In genomic region chrX:129932137-129932791, GRCh38 we compare ENCODE assay signal across 7 cellular contexts. TPM values are rescaled to one million over a fixed set of nuclear protein-coding genes. Genes with fewer than 3 reads are reported as not detected.
DNase-seq lines count a peak whose midpoint lies in the region; ATAC-seq and TF ChIP-seq lines count a peak whose summit lies in the region.

No MANE protein-coding gene starts in this region.

- no peaks in the 10 kb centered on the region for H3K9me3 Mint-ChIP-seq in activated CD4-positive, alpha-beta memory T cell treated with anti-CD3 and anti-CD28 coated beads, Interleukin-2, amount 10 ng/mL, durations not matched to agents 7 days and 5 days

- H3K4me1 Mint-ChIP-seq in activated CD4-positive, alpha-beta memory T cell treated with anti-CD3 and anti-CD28 coated beads, Interleukin-2, amount 10 ng/mL, durations not matched to agents 7 days and 5 days: peaks cover 6% of the 10 kb centered on the region

- H3K4me3 Mint-ChIP-seq in activated CD4-positive, alpha-beta memory T cell treated with anti-CD3 and anti-CD28 coated beads, Interleukin-2, amount 10 ng/mL, durations not matched to agents 7 days and 5 days: peak overlapping the region; percentile 80

- peaks cover 3% of the 10 kb centered on the region for H3K36me3 Mint-ChIP-seq in activated CD4-positive, alpha-beta memory T cell treated with anti-CD3 and anti-CD28 coated beads, Interleukin-2, amount 10 ng/mL, durations not matched to agents 7 days and 5 days (ENCODE audit: low read depth)

- POLR2A ChIA-PET in activated CD4-positive, alpha-beta memory T cell treated with anti-CD3 and anti-CD28 coated beads, Interleukin-2, amount 10 ng/mL, durations not matched to agents 7 days and 5 days (lab: Charles Lee): interaction anchor here (0.9 kb wide), 1 partner anchor 29 kb away, joined by 5 read pairs; no protein-coding TSS in a partner anchor

- intact Hi-C loops in lower lobe of right lung (cut with DNase I): no loop called here

- peak overlapping the region; percentile 51 to 81 for H3K9ac ChIP-seq in duodenal mucosa (ENCODE audit: low read depth in 1 of 2, low read length in 2 of 2)

- ATAC-seq in GM18502 (IDR thresholded peaks at IDR 0.05; ENCODE audit: poor library complexity, unreplicated experiment) (peak; percentile 59), HG03066 (IDR thresholded peaks at IDR 0.05; ENCODE audit: low read depth, unreplicated experiment) (peak; percentile 39), lower lobe of right lung (peak; percentile 89 to 94)

- H3K4me1 ChIP-seq in duodenal mucosa (ENCODE audit: control insufficient read depth in 1 of 2, insufficient read depth in 2 of 2, low read length in 2 of 2): no peaks in the 10 kb centered on the region
- no peaks in the 10 kb centered on the region for H3K4me1 ChIP-seq in lower lobe of right lung

- TF ChIP-seq CTCF in lower lobe of right lung (IDR thresholded peaks at IDR 0.05): no peak

- H3K4me3 ChIP-seq in duodenal mucosa (ENCODE audit: low read depth in 1 of 2, low read length in 2 of 2): peak overlapping the region; percentile 66 to 69
- peak overlapping the region; percentile 61 for H3K4me3 ChIP-seq in lower lobe of right lung

- DNase-seq in NCI-H526 (lab: John Stamatoyannopoulos, UW): peak; percentile 57 to 89
- peak; percentile 87 for DNase-seq in activated CD4-positive, alpha-beta memory T cell treated with anti-CD3 and anti-CD28 coated beads, Interleukin-2, amount 10 ng/mL, durations not matched to agents 7 days and 5 days
- DNase-seq in lower lobe of right lung: peak; percentile 94
- peak; percentile 48 to 68 for DNase-seq in stimulated activated CD4-positive, alpha-beta T cell treated with anti-CD3 and anti-CD28 coated beads, Interleukin-4, amount 100 ng/mL, for 48 hours (ENCODE audit: low read depth in 2 of 2)

- no peaks in the 10 kb centered on the region for H3K9me3 ChIP-seq in duodenal mucosa (ENCODE audit: control insufficient read depth in 1 of 2, low read length in 2 of 2)
- no peaks in the 10 kb centered on the region for H3K9me3 ChIP-seq in lower lobe of right lung

- peak overlapping the region; percentile 91 for H3K27ac Mint-ChIP-seq in activated CD4-positive, alpha-beta memory T cell treated with anti-CD3 and anti-CD28 coated beads, Interleukin-2, amount 10 ng/mL, durations not matched to agents 7 days and 5 days

- H3K36me3 ChIP-seq in duodenal mucosa (ENCODE audit: control insufficient read depth in 1 of 2, insufficient read depth in 2 of 2, low read length in 2 of 2): peaks cover 4 to 8% of the 10 kb centered on the region in 2 donors
- H3K36me3 ChIP-seq in lower lobe of right lung: peaks cover 7% of the 10 kb centered on the region

- H3K27me3 Mint-ChIP-seq in activated CD4-positive, alpha-beta memory T cell treated with anti-CD3 and anti-CD28 coated beads, Interleukin-2, amount 10 ng/mL, durations not matched to agents 7 days and 5 days: peaks cover 13% of the 10 kb centered on the region

- CTCF ChIA-PET in activated CD4-positive, alpha-beta memory T cell treated with anti-CD3 and anti-CD28 coated beads, Interleukin-2, amount 10 ng/mL, durations not matched to agents 7 days and 5 days (lab: Charles Lee): interaction anchor here (1.1 to 1.7 kb wide), 2 partner anchors 97 to 128 kb away, joined by 6 read pairs; no protein-coding TSS in a partner anchor

- H3K27me3 ChIP-seq in duodenal mucosa (ENCODE audit: control insufficient read depth in 1 of 2, insufficient read depth in 2 of 2, low read length in 2 of 2) (no peaks in the 10 kb centered on the region), lower lobe of right lung (ENCODE audit: low read depth) (no peaks in the 10 kb centered on the region)

- H3K27ac ChIP-seq in duodenal mucosa (ENCODE audit: low read depth, low read length) (peak overlapping the region; percentile 81), lower lobe of right lung (peak overlapping the region; percentile 84)

RNA-seq across cellular contexts. Expression of gene UTP14A, which starts 26.3 kb away (rescaled TPM):
- 10 to 100 TPM; 15.3 to 18.4 TPM for total RNA-seq in activated CD4-positive, alpha-beta memory T cell treated with anti-CD3 and anti-CD28 coated beads, Interleukin-2, amount 10 ng/mL, durations not matched to agents 7 days and 5 days
- 15.0 TPM for total RNA-seq in lower lobe of right lung

RNA-seq across cellular contexts. Expression of gene BCORL1, which starts 50.2 kb away (rescaled TPM):
- 1 to 10 TPM; 6.9 to 7.2 TPM for total RNA-seq in activated CD4-positive, alpha-beta memory T cell treated with anti-CD3 and anti-CD28 coated beads, Interleukin-2, amount 10 ng/mL, durations not matched to agents 7 days and 5 days
- 13.6 TPM for total RNA-seq in lower lobe of right lung

Comparison
In these comparisons a context has a peak if more than half of its experiments do, and no peak if none do; other contexts are left out.
1. Peak in every context shown above with its lines: DNase-seq, ATAC-seq, H3K4me3 ChIP-seq and H3K27ac ChIP-seq.
2. ATAC-seq: peak in every context shown above with its lines; median percentile 92 in lower lobe of right lung; 59 in GM18502; 39 in HG03066.